In genomic region chr15:41104234-41104633, GRCh38 we compare ENCODE assay signal across 1 cellular context.
TF ChIP-seq lines count a peak whose summit lies in the region.

No MANE protein-coding gene starts in this region.

TF ChIP-seq in IMR-90, 13 proteins besides CTCF, POLR2A, EP300 and RAD21:
- TF ChIP-seq ELK1 (IDR thresholded peaks at IDR 0.05; ENCODE audit: borderline replicate concordance, low read depth, low read length) (no peak), CHD1 (IDR thresholded peaks at IDR 0.05; ENCODE audit: low read depth, low read length) (no peak), RFX5 (IDR thresholded peaks at IDR 0.05; ENCODE audit: low read depth, low read length) (no peak), RCOR1 (IDR thresholded peaks at IDR 0.05; ENCODE audit: insufficient replicate concordance, low read length) (no peak), USF2 (IDR thresholded peaks at IDR 0.05; ENCODE audit: low read depth, low read length) (no peak), SMC3 (IDR thresholded peaks at IDR 0.05; ENCODE audit: low read depth, low read length) (no peak), CEBPB (IDR thresholded peaks at IDR 0.05; ENCODE audit: low read depth, low read length) (no peak), FOS (IDR thresholded peaks at IDR 0.05; ENCODE audit: low read depth, low read length) (no peak), MAZ (IDR thresholded peaks at IDR 0.05; ENCODE audit: borderline replicate concordance, low read depth, low read length) (no peak), MAFK (IDR thresholded peaks at IDR 0.05; ENCODE audit: low read depth, low read length) (no peak)
